Comparison of ENCODE assay signal across 19 cellular contexts in genomic region chr6:87104657-87105056, GRCh38. TPM values are rescaled to one million over a fixed set of nuclear protein-coding genes. Genes with fewer than 3 reads are reported as not detected.
DNase-seq lines count a peak whose midpoint lies in the region; TF ChIP-seq lines count a peak whose summit lies in the region.
"Had no signal": no experiment of that assay in that cellular context is flagged by ENCODE, and none has a peak within 500 bp of the region (broad histone marks: within the 10 kb centered on the region; RNA-seq: fewer than 3 reads in every experiment).

No MANE protein-coding gene starts in this region.

- H3K36me3 ChIP-seq in neural progenitor cell (no peaks in the 10 kb centered on the region), right atrium auricular region (no peaks in the 10 kb centered on the region)
- H3K36me3 ChIP-seq: Peyer's patch had no signal

- TF ChIP-seq CTCF in HFFc6 (IDR thresholded peaks at IDR 0.05) (no peak), neural progenitor cell (IDR thresholded peaks at IDR 0.05) (no peak), right atrium auricular region (IDR thresholded peaks at IDR 0.05) (no peak)

- H3K27me3 Mint-ChIP-seq in HFFc6 (ENCODE audit: insufficient read depth), result no peaks in the 10 kb centered on the region
- H3K27me3 Mint-ChIP-seq in neural progenitor cell (ENCODE audit: insufficient read depth, low read depth), result no peaks in the 10 kb centered on the region
- H3K27me3 Mint-ChIP-seq: B cell had no signal

- H3K79me2 ChIP-seq in neural progenitor cell (ENCODE audit: low read depth), result no peaks in the 10 kb centered on the region

- no peak overlapping the region for H3K27ac Mint-ChIP-seq in HFFc6
- no peak overlapping the region for H3K27ac Mint-ChIP-seq in neural progenitor cell
- H3K27ac Mint-ChIP-seq: B cell, CD14-positive monocyte had no signal

- H3K4me2 ChIP-seq in neural progenitor cell, result no peak overlapping the region
- H3K4me2 ChIP-seq: A549 had no signal

- peak; percentile 9 to 25 for DNase-seq in activated CD4-positive, alpha-beta T cell treated with anti-CD3 and anti-CD28 coated beads, Interleukin-2, amount 50 U/mL, for 48 hours
- no peak for DNase-seq in activated CD4-positive, alpha-beta T cell treated with anti-CD3 and anti-CD28 coated beads, Interleukin-2, amount 50 U/mL, for 4 hours
- peak; percentile 13 for DNase-seq in stimulated activated CD4-positive, alpha-beta T cell treated with anti-CD3 and anti-CD28 coated beads, Interleukin-15, amount 100 ng/mL, for 24 hours
- DNase-seq in stimulated activated CD4-positive, alpha-beta T cell treated with anti-CD3 and anti-CD28 coated beads, Interleukin-12 subunit alpha, Interleukin-12 subunit beta, amount 100 ng/mL, for 4 hours, result no peak
- DNase-seq in HFFc6 (peak; percentile 18), neural progenitor cell (ENCODE audit: low spot score) (no peak), right atrium auricular region (ENCODE audit: low spot score) (no peak), ureter (ENCODE audit: low spot score) (no peak)
- DNase-seq: Kasumi-1, NCI-H1694 treated with DMSO at 0.1 percent for 48 hours, NCI-H446, NCI-H526, Peyer's patch had no signal

- H3K4me1 Mint-ChIP-seq in HFFc6 (ENCODE audit: low read depth), result peaks cover 25% of the 10 kb centered on the region
- H3K4me1 Mint-ChIP-seq in neural progenitor cell, result peaks cover 11% of the 10 kb centered on the region

- no peak overlapping the region for H3K9ac ChIP-seq in neural progenitor cell

- H3K36me3 Mint-ChIP-seq in HFFc6 (ENCODE audit: low read depth), result peaks cover 10% of the 10 kb centered on the region
- no peaks in the 10 kb centered on the region for H3K36me3 Mint-ChIP-seq in neural progenitor cell
- H3K36me3 Mint-ChIP-seq: CD14-positive monocyte had no signal

- H3K9me3 ChIP-seq in neural progenitor cell (ENCODE audit: low read depth), result no peaks in the 10 kb centered on the region
- no peaks in the 10 kb centered on the region for H3K9me3 ChIP-seq in right atrium auricular region
- H3K9me3 ChIP-seq: A549, Peyer's patch had no signal

- H3K9me3 Mint-ChIP-seq in HFFc6 (peaks cover 4% of the 10 kb centered on the region; the same call in 1 of the 2 replicates), neural progenitor cell (no peaks in the 10 kb centered on the region)

- peak overlapping the region; percentile 17 for H2AFZ ChIP-seq in neural progenitor cell (replicated peaks)

- H3K27me3 ChIP-seq in neural progenitor cell (no peaks in the 10 kb centered on the region), right atrium auricular region (no peaks in the 10 kb centered on the region)
- H3K27me3 ChIP-seq: Peyer's patch had no signal

- H3K4me3 Mint-ChIP-seq in HFFc6, result no peak overlapping the region
- no peak overlapping the region for H3K4me3 Mint-ChIP-seq in neural progenitor cell
- H3K4me3 Mint-ChIP-seq: B cell, CD14-positive monocyte had no signal

- H3K27ac ChIP-seq in neural progenitor cell (no peak overlapping the region), right atrium auricular region (no peak overlapping the region)
- H3K27ac ChIP-seq: A549, Peyer's patch had no signal

- H3F3A ChIP-seq in neural progenitor cell (ENCODE audit: low read depth), result no peaks in the 10 kb centered on the region

- no peaks in the 10 kb centered on the region for H4K20me1 ChIP-seq in neural progenitor cell (ENCODE audit: low read depth)

- no peak overlapping the region for H3K4me3 ChIP-seq in neural progenitor cell
- no peak overlapping the region for H3K4me3 ChIP-seq in right atrium auricular region
- H3K4me3 ChIP-seq: A549, Peyer's patch had no signal

- H3K4me1 ChIP-seq in neural progenitor cell, result peaks cover 6% of the 10 kb centered on the region
- H3K4me1 ChIP-seq in right atrium auricular region, result no peaks in the 10 kb centered on the region
- H3K4me1 ChIP-seq: A549, Peyer's patch had no signal

RNA-seq across cellular contexts. Expression of gene CGA, which starts 9.8 kb away (rescaled TPM):
- 1 to 10 TPM in 5 of 6 experiments, under 1 TPM in 1; 0.78 to 1.5 (median 1.1) TPM for total RNA-seq in HFFc6 (2021; fragmentation: NEBNext Ultra II Directional; extraction: Animal tissue kit (Norgen Biotek cat#: 25700))
- total RNA-seq in neural progenitor cell (ENCODE audit: low replicate concordance) (0.46 TPM in 1 of 2 replicates, not detected in the other), right atrium auricular region (under 1 TPM in 1 of 2 donors, not detected in 1; 0.52 TPM), ureter (not detected)
- total RNA-seq: B cell, H4, MCF 10A, OCI-LY7, Peyer's patch had no signal

RNA-seq across cellular contexts. Expression of gene ZNF292, which starts 50.7 kb away (rescaled TPM):
- 10 to 100 TPM; 18.5 to 22.4 (median 19.0) TPM for total RNA-seq in HFFc6 (2021; fragmentation: NEBNext Ultra II Directional; extraction: Animal tissue kit (Norgen Biotek cat#: 25700))
- 44.1 and 66.8 TPM in 2 replicates for total RNA-seq in neural progenitor cell (ENCODE audit: low replicate concordance)
- 10 to 100 TPM; 19.0 to 19.7 TPM for total RNA-seq in right atrium auricular region
- 84.1 TPM for total RNA-seq in ureter

Comparison
In these comparisons a context has a peak if more than half of its experiments do, and no peak if none do; other contexts are left out.
1. DNase-seq: peak in activated CD4-positive, alpha-beta T cell treated with anti-CD3 and anti-CD28 coated beads, Interleukin-2, amount 50 U/mL, for 48 hours (2 of 2), stimulated activated CD4-positive, alpha-beta T cell treated with anti-CD3 and anti-CD28 coated beads, Interleukin-15, amount 100 ng/mL, for 24 hours (single experiment) and HFFc6 (single experiment); none in activated CD4-positive, alpha-beta T cell treated with anti-CD3 and anti-CD28 coated beads, Interleukin-2, amount 50 U/mL, for 4 hours (0 of 2), stimulated activated CD4-positive, alpha-beta T cell treated with anti-CD3 and anti-CD28 coated beads, Interleukin-12 subunit alpha, Interleukin-12 subunit beta, amount 100 ng/mL, for 4 hours (single experiment), neural progenitor cell (single experiment), right atrium auricular region (single experiment) and ureter (single experiment).